9 cellular contexts compared by ENCODE assay signal in the genomic region with DNA sequence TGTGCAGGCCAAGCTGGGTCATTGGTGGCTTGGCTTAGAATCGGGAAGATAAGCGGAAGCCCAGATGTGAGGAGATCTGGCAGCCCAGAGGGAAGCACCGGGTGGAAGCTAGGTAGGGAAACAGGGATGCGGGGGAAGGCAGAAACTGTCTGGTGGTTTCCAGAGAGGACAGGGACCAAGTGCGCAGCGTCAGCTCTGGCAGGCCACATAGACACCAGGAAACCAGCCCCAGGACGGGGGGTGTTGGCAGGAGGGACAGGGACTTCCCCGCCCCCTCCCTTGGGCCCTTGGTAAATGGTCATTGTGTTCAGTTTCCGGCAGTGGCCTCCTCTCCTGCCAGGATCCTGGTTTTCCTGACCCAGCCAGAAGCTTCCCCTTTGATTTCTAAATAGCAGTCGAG. TPM values are rescaled to one million over a fixed set of nuclear protein-coding genes. Genes with fewer than 3 reads are reported as not detected.
DNase-seq lines count a peak whose midpoint lies in the region; TF ChIP-seq lines count a peak whose summit lies in the region.
"Had no signal": no experiment of that assay in that cellular context is flagged by ENCODE, and none has a peak within 500 bp of the region (broad histone marks: within the 10 kb centered on the region; RNA-seq: fewer than 3 reads in every experiment).

No MANE protein-coding gene starts in this region.

- no peak overlapping the region for H3K23ac ChIP-seq in H9 (ENCODE audit: insufficient read length, low read depth, low read length)

- H3K27ac ChIP-seq in BLaER1 treated with 17β-estradiol and CSF1 and Interleukin-3, amounts not matched to agents 10 nM and 100 nM: peak overlapping the region in 7 of 11 experiments; percentile 7 to 92 (median 32); a peak in 8 of 22 replicates
- H3K27ac ChIP-seq in H9 (ENCODE audit: insufficient read length, low read depth, low read length): no peak overlapping the region

- H3K4me3 Mint-ChIP-seq in activated T-helper 1 cell treated with anti-CD3 and anti-CD28 coated beads, Interleukin-12 subunit alpha, Interleukin-12 subunit beta, Interleukin-2, Interleukin-4 antibody, amounts not matched to agents 30 ng/mL and 10 ng/mL and 1 ng/mL, durations not matched to agents 14 hours and 24 hours and 36 hours: peak overlapping the region; percentile 86
- H3K4me3 Mint-ChIP-seq in glutamatergic neuron (ENCODE audit: unreplicated experiment) (peak overlapping the region; percentile 94), H9 (no peak overlapping the region)

- H3K27ac Mint-ChIP-seq in activated T-helper 1 cell treated with anti-CD3 and anti-CD28 coated beads, Interleukin-12 subunit alpha, Interleukin-12 subunit beta, Interleukin-2, Interleukin-4 antibody, amounts not matched to agents 30 ng/mL and 10 ng/mL and 1 ng/mL, durations not matched to agents 14 hours and 24 hours and 36 hours: peak overlapping the region; percentile 83
- H3K27ac Mint-ChIP-seq in glutamatergic neuron (ENCODE audit: unreplicated experiment): peak overlapping the region; percentile 100
- H3K27ac Mint-ChIP-seq in H9: no peak overlapping the region

- H2BK20ac ChIP-seq in H9 (ENCODE audit: low read depth, low read length, poor library complexity, severe bottlenecking): no peak overlapping the region

- no peak overlapping the region for H2AFZ ChIP-seq in H9 (ENCODE audit: low read length)

- no peak for TF ChIP-seq CTCF in glutamatergic neuron (IDR thresholded peaks at IDR 0.05; ENCODE audit: partially characterized antibody, unreplicated experiment)
- TF ChIP-seq CTCF in H9 (conservative IDR thresholded peaks at IDR 0.05): no peak

- peaks cover 9% of the 10 kb centered on the region for H3K23me2 ChIP-seq in H9 (ENCODE audit: insufficient read length, low read depth, low read length, poor library complexity, severe bottlenecking)

- no peaks in the 10 kb centered on the region for H3K9me3 Mint-ChIP-seq in activated T-helper 1 cell treated with anti-CD3 and anti-CD28 coated beads, Interleukin-12 subunit alpha, Interleukin-12 subunit beta, Interleukin-2, Interleukin-4 antibody, amounts not matched to agents 30 ng/mL and 10 ng/mL and 1 ng/mL, durations not matched to agents 14 hours and 24 hours and 36 hours
- H3K9me3 Mint-ChIP-seq in glutamatergic neuron (ENCODE audit: unreplicated experiment) (peaks cover 56% of the 10 kb centered on the region), H9 (no peaks in the 10 kb centered on the region)

- no peaks in the 10 kb centered on the region for H3K27me3 ChIP-seq in BLaER1 treated with 17β-estradiol and CSF1 and Interleukin-3, amounts not matched to agents 10 nM and 100 nM
- peaks cover 8% of the 10 kb centered on the region; the same call in 1 of the 2 replicates for H3K27me3 ChIP-seq in H9 (ENCODE audit: insufficient read depth, low read length)

- H2AK5ac ChIP-seq in H9 (ENCODE audit: insufficient read length, low read length): no peak overlapping the region

- no peak overlapping the region for H3T11ph ChIP-seq in H9 (ENCODE audit: low read length)

- no peaks in the 10 kb centered on the region for H3K9me3 ChIP-seq in BLaER1 treated with 17β-estradiol and CSF1 and Interleukin-3, amounts not matched to agents 10 nM and 100 nM (replicated peaks in 1 of 11)
- H3K9me3 ChIP-seq in H9 (ENCODE audit: control insufficient read depth, low read depth, low read length): no peaks in the 10 kb centered on the region

- no peak overlapping the region for H2BK15ac ChIP-seq in H9 (ENCODE audit: low read depth, low read length)

- peaks cover 0 to 14% (median 4%) of the 10 kb centered on the region in 11 experiments; a peak in 7 of 22 replicates for H3K36me3 ChIP-seq in BLaER1 treated with 17β-estradiol and CSF1 and Interleukin-3, amounts not matched to agents 10 nM and 100 nM

- H4K5ac ChIP-seq in H9 (ENCODE audit: insufficient read length, low read depth, low read length): no peak overlapping the region

- no peak overlapping the region for H3K18ac ChIP-seq in H9 (ENCODE audit: insufficient read length, low read depth, low read length)

- H3K4me1 Mint-ChIP-seq in activated T-helper 1 cell treated with anti-CD3 and anti-CD28 coated beads, Interleukin-12 subunit alpha, Interleukin-12 subunit beta, Interleukin-2, Interleukin-4 antibody, amounts not matched to agents 30 ng/mL and 10 ng/mL and 1 ng/mL, durations not matched to agents 14 hours and 24 hours and 36 hours (ENCODE audit: low read depth): peaks cover 66% of the 10 kb centered on the region
- H3K4me1 Mint-ChIP-seq in glutamatergic neuron (ENCODE audit: low read depth, unreplicated experiment) (peaks cover 50% of the 10 kb centered on the region), H9 (peaks cover 11 to 31% of the 10 kb centered on the region in 2 experiments)

- peak overlapping the region in 3 of 10 experiments; percentile 78 to 87 (median 79); a peak in 5 of 20 replicates for H3K4me3 ChIP-seq in BLaER1 treated with 17β-estradiol and CSF1 and Interleukin-3, amounts not matched to agents 10 nM and 100 nM

- no CpG with 5 or more reads among the region's 10 CpGs for WGBS in H9 (ENCODE audit: extremely low coverage, insufficient read length, low lambda C conversion rate)

- no peaks in the 10 kb centered on the region for H3K79me2 ChIP-seq in H9 (ENCODE audit: insufficient read depth, low read length)

- no peak overlapping the region for H3K56ac ChIP-seq in H9 (ENCODE audit: insufficient read length, low read depth, low read length)

- no peaks in the 10 kb centered on the region for H3K79me1 ChIP-seq in H9 (ENCODE audit: insufficient read depth, low read depth, low read length, poor library complexity, severe bottlenecking)

- peak overlapping the region; percentile 41 to 89 (median 85); a peak in 19 of 22 replicates for H3K9ac ChIP-seq in BLaER1 treated with 17β-estradiol and CSF1 and Interleukin-3, amounts not matched to agents 10 nM and 100 nM
- no peak overlapping the region for H3K9ac ChIP-seq in H9 (ENCODE audit: extremely low read depth, insufficient read length, low read length)

- H2BK120ac ChIP-seq in H9 (ENCODE audit: low read depth, low read length, poor library complexity, severe bottlenecking): no peak overlapping the region

- no peak overlapping the region for H4K91ac ChIP-seq in H9 (ENCODE audit: insufficient read length, low read depth, low read length)

- no peak overlapping the region for H2BK12ac ChIP-seq in H9 (ENCODE audit: insufficient read length, low read depth, low read length)

- H4K20me1 ChIP-seq in BLaER1 treated with 17β-estradiol and CSF1 and Interleukin-3, amounts not matched to agents 10 nM and 100 nM: peaks cover 38 to 97% (median 84%) of the 10 kb centered on the region in 11 experiments; a peak in 21 of 22 replicates
- peaks cover 8% of the 10 kb centered on the region for H4K20me1 ChIP-seq in H9 (ENCODE audit: control insufficient read depth, insufficient read depth, insufficient read length)

- H4K8ac ChIP-seq in H9 (replicated peaks; ENCODE audit: insufficient read length, low read depth, low read length): no peak overlapping the region

- no peak overlapping the region for H3K4ac ChIP-seq in H9 (ENCODE audit: low read depth, low read length)

- DNase-seq in activated T-helper 1 cell treated with anti-CD3 and anti-CD28 coated beads, Interleukin-12 subunit alpha, Interleukin-12 subunit beta, Interleukin-2, Interleukin-4 antibody, amounts not matched to agents 30 ng/mL and 10 ng/mL and 1 ng/mL, durations not matched to agents 14 hours and 24 hours and 36 hours (ENCODE audit: low spot score): no peak
- DNase-seq in glutamatergic neuron (no peak), occipital lobe (lab: John Stamatoyannopoulos, UW) (peak; percentile 68), H9 (no peak), NCI-H2227 treated with DMSO at 0.1 percent for 48 hours (lab: John Stamatoyannopoulos, UW) (no peak), NCI-H2081 (lab: John Stamatoyannopoulos, UW) (no peak), NCI-H345 (lab: John Stamatoyannopoulos, UW) (no peak)
- DNase-seq: NCI-H1105 treated with DMSO at 0.1 percent for 48 hours had no signal

- H3K14ac ChIP-seq in H9 (ENCODE audit: insufficient read depth, low read length): no peak overlapping the region

- intact Hi-C loops in activated T-helper 1 cell treated with anti-CD3 and anti-CD28 coated beads, Interleukin-12 subunit alpha, Interleukin-12 subunit beta, Interleukin-2, Interleukin-4 antibody, amounts not matched to agents 30 ng/mL and 10 ng/mL and 1 ng/mL, durations not matched to agents 14 hours and 24 hours and 36 hours (cut with micrococcal nuclease): no loop called here

- no peaks in the 10 kb centered on the region for H3K27me3 Mint-ChIP-seq in activated T-helper 1 cell treated with anti-CD3 and anti-CD28 coated beads, Interleukin-12 subunit alpha, Interleukin-12 subunit beta, Interleukin-2, Interleukin-4 antibody, amounts not matched to agents 30 ng/mL and 10 ng/mL and 1 ng/mL, durations not matched to agents 14 hours and 24 hours and 36 hours (ENCODE audit: insufficient read depth)
- H3K27me3 Mint-ChIP-seq in glutamatergic neuron (ENCODE audit: unreplicated experiment) (peaks cover 56% of the 10 kb centered on the region), H9 (ENCODE audit: low read depth) (peaks cover 43% of the 10 kb centered on the region)

- peak overlapping the region; percentile 93 to 100 (median 100) for H3K4me2 ChIP-seq in BLaER1 treated with 17β-estradiol and CSF1 and Interleukin-3, amounts not matched to agents 10 nM and 100 nM
- H3K4me2 ChIP-seq in H9 (ENCODE audit: insufficient read depth, insufficient read length, low read length): no peak overlapping the region

- peaks cover 87 to 98% (median 96%) of the 10 kb centered on the region in 10 experiments for H3K4me1 ChIP-seq in BLaER1 treated with 17β-estradiol and CSF1 and Interleukin-3, amounts not matched to agents 10 nM and 100 nM
- peaks cover 3% of the 10 kb centered on the region; the same call in 1 of the 2 replicates for H3K4me1 ChIP-seq in H9 (ENCODE audit: insufficient read depth, low read length)

- H2BK5ac ChIP-seq in H9 (ENCODE audit: insufficient read length, low read length): no peak overlapping the region

- H3K36me3 Mint-ChIP-seq in activated T-helper 1 cell treated with anti-CD3 and anti-CD28 coated beads, Interleukin-12 subunit alpha, Interleukin-12 subunit beta, Interleukin-2, Interleukin-4 antibody, amounts not matched to agents 30 ng/mL and 10 ng/mL and 1 ng/mL, durations not matched to agents 14 hours and 24 hours and 36 hours (ENCODE audit: low read depth): peaks cover 10% of the 10 kb centered on the region
- H3K36me3 Mint-ChIP-seq in glutamatergic neuron (ENCODE audit: unreplicated experiment) (no peaks in the 10 kb centered on the region), H9 (ENCODE audit: insufficient read depth in 1 of 3, low read depth in 3 of 3) (no peaks in the 10 kb centered on the region; a peak in 1 of 7 replicates)

RNA-seq across cellular contexts. Expression of a gene that starts 2.0 kb away (rescaled TPM):
- total RNA-seq in activated T-helper 1 cell treated with anti-CD3 and anti-CD28 coated beads, Interleukin-12 subunit alpha, Interleukin-12 subunit beta, Interleukin-2, Interleukin-4 antibody, amounts not matched to agents 30 ng/mL and 10 ng/mL and 1 ng/mL, durations not matched to agents 14 hours and 24 hours and 36 hours: 88.7 and 94.4 TPM in 2 replicates
- total RNA-seq in glutamatergic neuron (ENCODE audit: unreplicated experiment): 449 TPM
- 95.8 TPM for total RNA-seq in occipital lobe
- total RNA-seq in H9 (2021): 20.9 and 21.3 TPM in 2 replicates

RNA-seq across cellular contexts. Expression of a gene that starts 44.7 kb away (rescaled TPM):
- total RNA-seq in activated T-helper 1 cell treated with anti-CD3 and anti-CD28 coated beads, Interleukin-12 subunit alpha, Interleukin-12 subunit beta, Interleukin-2, Interleukin-4 antibody, amounts not matched to agents 30 ng/mL and 10 ng/mL and 1 ng/mL, durations not matched to agents 14 hours and 24 hours and 36 hours: 8.6 and 9.4 TPM in 2 replicates
- total RNA-seq in glutamatergic neuron (ENCODE audit: unreplicated experiment) (1.3 TPM), occipital lobe (8.1 TPM), H9 (2021) (9.3 TPM in 2 replicates)

RNA-seq across cellular contexts. Expression of a gene that starts 57.3 kb away (rescaled TPM):
- 1.8 and 2.0 TPM in 2 replicates for total RNA-seq in activated T-helper 1 cell treated with anti-CD3 and anti-CD28 coated beads, Interleukin-12 subunit alpha, Interleukin-12 subunit beta, Interleukin-2, Interleukin-4 antibody, amounts not matched to agents 30 ng/mL and 10 ng/mL and 1 ng/mL, durations not matched to agents 14 hours and 24 hours and 36 hours
- total RNA-seq in glutamatergic neuron (ENCODE audit: unreplicated experiment) (3.8 TPM), occipital lobe (not detected), H9 (2021) (3.6 and 4.0 TPM in 2 replicates)

Comparison
In these comparisons a context has a peak if more than half of its experiments do, and no peak if none do; other contexts are left out.
1. H3K27ac Mint-ChIP-seq: peak in activated T-helper 1 cell treated with anti-CD3 and anti-CD28 coated beads, Interleukin-12 subunit alpha, Interleukin-12 subunit beta, Interleukin-2, Interleukin-4 antibody, amounts not matched to agents 30 ng/mL and 10 ng/mL and 1 ng/mL, durations not matched to agents 14 hours and 24 hours and 36 hours (single experiment) and glutamatergic neuron (single experiment); none in H9 (0 of 3).
2. H3K4me3 Mint-ChIP-seq: peak in activated T-helper 1 cell treated with anti-CD3 and anti-CD28 coated beads, Interleukin-12 subunit alpha, Interleukin-12 subunit beta, Interleukin-2, Interleukin-4 antibody, amounts not matched to agents 30 ng/mL and 10 ng/mL and 1 ng/mL, durations not matched to agents 14 hours and 24 hours and 36 hours (single experiment) and glutamatergic neuron (single experiment); none in H9 (0 of 2).